Comparison of ENCODE assay signal across 8 cellular contexts in genomic region chr1:203289982-203290260, GRCh38. TPM values are rescaled to one million over a fixed set of nuclear protein-coding genes. Genes with fewer than 3 reads are reported as not detected.
A peak's percentile ranks its signal among the peaks of the same experiment; 100 is the strongest.
DNase-seq lines count a peak whose midpoint lies in the region; ATAC-seq and TF ChIP-seq lines count a peak whose summit lies in the region.

No MANE protein-coding gene starts in this region.

- H3K36me3 ChIP-seq in A673 (ENCODE audit: insufficient read depth, low read length, poor library complexity, severe bottlenecking) (no peaks in the 10 kb centered on the region), HUES48 (ENCODE audit: control insufficient read depth, insufficient read depth, low read length) (no peaks in the 10 kb centered on the region)

- H3K9ac ChIP-seq in HUES48 (ENCODE audit: low read depth, low read length) = peak overlapping the region; percentile 27

- TF ChIP-seq CTCF in A673 (conservative IDR thresholded peaks at IDR 0.05; ENCODE audit: low read depth, low read length) (no peak), nephron (IDR thresholded peaks at IDR 0.05; ENCODE audit: unreplicated experiment in 3 of 3) (no peak)

- H3K27me3 ChIP-seq in A673 (replicated peaks; ENCODE audit: insufficient read depth, low read depth, low read length, poor library complexity) (no peaks in the 10 kb centered on the region), HUES48 (ENCODE audit: control insufficient read depth, insufficient read depth, low read length) (peaks cover 40% of the 10 kb centered on the region)

- peak overlapping the region; percentile 42 to 65 (median 50) for H3K4me3 Mint-ChIP-seq in nephron

- no peak for ATAC-seq in HG03159 (IDR thresholded peaks at IDR 0.05; ENCODE audit: unreplicated experiment)

- peak overlapping the region; percentile 91 to 98 (median 97) for H3K27ac Mint-ChIP-seq in nephron

- DNase-seq in A673 (ENCODE audit: low spot score) = no peak
- DNase-seq in cerebellum (ENCODE audit: low spot score) = no peak
- no peak for DNase-seq in NCI-H510A (lab: John Stamatoyannopoulos, UW)
- no peak for DNase-seq in occipital lobe (lab: John Stamatoyannopoulos, UW)

- CTCF ChIA-PET in A673 (lab: Charles Lee) = interaction anchor here (1.5 kb wide), 1 partner anchor 17 kb away, joined by 4 read pairs; no protein-coding TSS in a partner anchor

- intact Hi-C loops in A673 (cut with micrococcal nuclease; ENCODE audit: unreplicated experiment) = no loop called here

- H3K27ac ChIP-seq in A673 (ENCODE audit: low read depth, low read length, poor library complexity, severe bottlenecking) (peak overlapping the region; percentile 65), HUES48 (ENCODE audit: low read depth, low read length) (peak overlapping the region; percentile 84), cingulate gyrus (ENCODE audit: low read depth, low read length) (peak overlapping the region; percentile 99)

- POLR2A ChIA-PET in A673 (lab: Charles Lee; ENCODE audit: low non-redundant PET) = no interaction called here

- H3K9me3 Mint-ChIP-seq in nephron = no peaks in the 10 kb centered on the region

- H3K4me1 ChIP-seq in A673 (ENCODE audit: insufficient read depth, low read length, poor library complexity, severe bottlenecking) = peaks cover 22% of the 10 kb centered on the region
- peaks cover 39% of the 10 kb centered on the region for H3K4me1 ChIP-seq in HUES48 (ENCODE audit: control insufficient read depth, insufficient read depth, low read length)

- no peaks in the 10 kb centered on the region for H3K9me3 ChIP-seq in A673 (ENCODE audit: low read depth, low read length, poor library complexity, severe bottlenecking)
- no peaks in the 10 kb centered on the region for H3K9me3 ChIP-seq in HUES48 (ENCODE audit: control insufficient read depth, insufficient read depth, low read length)

- peaks cover 77% of the 10 kb centered on the region for H3K4me1 Mint-ChIP-seq in nephron

- no peaks in the 10 kb centered on the region for H3K27me3 Mint-ChIP-seq in nephron (ENCODE audit: low read depth)

- BruUV-seq in A673 (replicated peaks; lab: Mats Ljungman, UMichigan) = no TSS peak

- H3K36me3 Mint-ChIP-seq in nephron (ENCODE audit: low read depth) = no peaks in the 10 kb centered on the region

- no peak overlapping the region for H3K4me3 ChIP-seq in A673 (ENCODE audit: low read depth, low read length, poor library complexity, severe bottlenecking)
- H3K4me3 ChIP-seq in HUES48 (ENCODE audit: low read depth, low read length) = 0 out of 2 replicates have a peak overlapping the region, but pooled peaks have one; percentile 33

RNA-seq across cellular contexts. Expression of gene BTG2, which starts 15.4 kb away (rescaled TPM):
- total RNA-seq in A673 (2021) (8.5 and 9.3 TPM in 2 replicates), cerebellum (17.4 TPM), occipital lobe (13.9 TPM)
